10 cellular contexts compared by ENCODE assay signal in genomic region chr6:108876929-108877775, GRCh38. TPM values are rescaled to one million over a fixed set of nuclear protein-coding genes. Genes with fewer than 3 reads are reported as not detected.
DNase-seq lines count a peak whose midpoint lies in the region; ATAC-seq and TF ChIP-seq lines count a peak whose summit lies in the region.
"Had no signal": no experiment of that assay in that cellular context is flagged by ENCODE, and none has a peak within 500 bp of the region (broad histone marks: within the 10 kb centered on the region; RNA-seq: fewer than 3 reads in every experiment).

No MANE protein-coding gene starts in this region.

- WGBS in stomach, 5 donors = 45 to 65% (median 54%) methylated on average over 7 of the region's 7 CpGs

- intact Hi-C loops in dorsolateral prefrontal cortex (cut with DNase I) = no loop called here
- intact Hi-C loops in left lung (cut with DNase I) = no loop called here
- intact Hi-C loops in stomach (cut with DNase I; ENCODE audit: low total_unique reads) = no loop called here

- H3K36me3 ChIP-seq in left lung = no peaks in the 10 kb centered on the region
- peaks cover 0 to 5% (median 0%) of the 10 kb centered on the region in 4 donors for H3K36me3 ChIP-seq in stomach

- peaks cover 0 to 34% of the 10 kb centered on the region in 2 donors for H3K4me1 ChIP-seq in left lung
- peaks cover 0 to 16% (median 2%) of the 10 kb centered on the region in 4 donors for H3K4me1 ChIP-seq in stomach

- no peaks in the 10 kb centered on the region for H3K27me3 ChIP-seq in dorsolateral prefrontal cortex
- H3K27me3 ChIP-seq in left lung = no peaks in the 10 kb centered on the region
- H3K27me3 ChIP-seq in stomach = no peaks in the 10 kb centered on the region
- H3K27me3 ChIP-seq: neutrophil had no signal

- TF ChIP-seq CTCF in dorsolateral prefrontal cortex (IDR thresholded peaks at IDR 0.05 in 54 of 56, conservative IDR thresholded peaks at IDR 0.05 in 2 of 56; ENCODE audit: low read depth in 1 of 56, partially characterized antibody in 56 of 56) = no peak
- TF ChIP-seq CTCF in left lung (IDR thresholded peaks at IDR 0.05) = no peak
- TF ChIP-seq CTCF in stomach (IDR thresholded peaks at IDR 0.05) = no peak

- H3K27ac ChIP-seq in dorsolateral prefrontal cortex (peak overlapping the region in 35 of 59 donors; percentile 1 to 66 (median 37)), left lung (peak overlapping the region; percentile 55 to 64), stomach (peak overlapping the region in 4 of 5 donors; percentile 30 to 67 (median 63))
- H3K27ac ChIP-seq: neutrophil had no signal

- peak; percentile 84 for DNase-seq in HCEC 1CT
- no peak for DNase-seq in dorsolateral prefrontal cortex
- DNase-seq in left lung = peak in 1 of 2 donors; percentile 80
- DNase-seq in stomach = peak; percentile 55
- no peak for DNase-seq in HuH-7 (ENCODE audit: low spot score)
- DNase-seq in SIG-M5 treated with dmso at 0.1 percent for 504 hours (lab: John Stamatoyannopoulos, UW; ENCODE audit: unreplicated experiment) = no peak
- no peak for DNase-seq in HUDEP-2 (lab: John Stamatoyannopoulos, UW; ENCODE audit: unreplicated experiment in 76 of 76)
- DNase-seq: NCI-H2081 had no signal

- no peak for TF ChIP-seq POLR2A in stomach (IDR thresholded peaks at IDR 0.05)

- H3K4me3 ChIP-seq in dorsolateral prefrontal cortex (no peak overlapping the region), left lung (no peak overlapping the region), stomach (no peak overlapping the region)

- ATAC-seq in left lung = peak; percentile 67
- ATAC-seq in GM19328 (IDR thresholded peaks at IDR 0.05; ENCODE audit: unreplicated experiment) = no peak

- no peak for TF ChIP-seq EP300 in stomach (IDR thresholded peaks at IDR 0.05)

- H3K9me3 ChIP-seq in left lung (no peaks in the 10 kb centered on the region), stomach (no peaks in the 10 kb centered on the region)
- H3K9me3 ChIP-seq: neutrophil had no signal

RNA-seq across cellular contexts. Expression of gene ARMC2, which starts 28.9 kb away (rescaled TPM):
- total RNA-seq in dorsolateral prefrontal cortex (10 to 100 TPM; 21.4 to 65.7 (median 42.0) TPM), left lung (1 to 10 TPM; 7.8 to 8.0 TPM), stomach (10 to 100 TPM in 1 of 5 donors, 1 to 10 TPM in 3, not detected in 1; 2.3 to 13.4 (median 4.0) TPM)
- 1 to 10 TPM in 2 of 3 donors, under 1 TPM in 1; 0.46 to 1.7 (median 1.1) TPM for polyA plus RNA-seq in stomach

Comparison
In these comparisons a context has a peak if more than half of its experiments do, and no peak if none do; other contexts are left out.
1. DNase-seq: peak in HCEC 1CT (single experiment) and stomach (single experiment); none in dorsolateral prefrontal cortex (0 of 10), HuH-7 (single experiment), SIG-M5 treated with dmso at 0.1 percent for 504 hours (single experiment) and HUDEP-2 (0 of 76).
2. Peak in every context shown above with its lines, with median percentiles within 50 percentile points of each other: H3K27ac ChIP-seq.